Comparison of ENCODE assay signal across 8 cellular contexts in genomic region chr19:47483800-47484690, GRCh38. TPM values are rescaled to one million over a fixed set of nuclear protein-coding genes. Genes with fewer than 3 reads are reported as not detected.
A peak's percentile ranks its signal among the peaks of the same experiment; 100 is the strongest.
DNase-seq lines count a peak whose midpoint lies in the region; ATAC-seq and TF ChIP-seq lines count a peak whose summit lies in the region.

Gene KPTN, minus strand, starts transcription at chr19:47484219. Its CDS starts 59 bp downstream, at chr19:47484160.

- no peaks in the 10 kb centered on the region for H3K9me3 ChIP-seq in thoracic aorta

- peak within 1 kb of the TSS; percentile 99 for H3K4me3 Mint-ChIP-seq in activated naive CD8-positive, alpha-beta T cell
- H3K4me3 Mint-ChIP-seq in osteocyte (ENCODE audit: unreplicated experiment) = peak within 1 kb of the TSS; percentile 95

- H3K4me3 ChIP-seq in GM06990 (replicated peaks; ENCODE audit: low read depth, low read length) = peak within 1 kb of the TSS; percentile 72
- peak within 1 kb of the TSS; percentile 76 for H3K4me3 ChIP-seq in thoracic aorta

- no peaks in the 10 kb centered on the region for H3K27me3 ChIP-seq in GM06990 (replicated peaks; ENCODE audit: control insufficient read depth, insufficient read depth, low read length)
- H3K27me3 ChIP-seq in thoracic aorta (replicated peaks; ENCODE audit: insufficient read depth) = no peaks in the 10 kb centered on the region

- H3K27me3 Mint-ChIP-seq in activated naive CD8-positive, alpha-beta T cell = no peaks in the 10 kb centered on the region
- no peaks in the 10 kb centered on the region for H3K27me3 Mint-ChIP-seq in osteocyte (ENCODE audit: unreplicated experiment)

- H3K36me3 ChIP-seq in GM06990 (ENCODE audit: control insufficient read depth, insufficient read depth, low read length) = peaks cover 6% of the 10 kb centered on the region
- peaks cover 8% of the 10 kb centered on the region for H3K36me3 ChIP-seq in thoracic aorta

- peak; percentile 94 for DNase-seq in GM06990 (ENCODE audit: extremely low read depth, insufficient read length)
- DNase-seq in NCI-H1105 (lab: John Stamatoyannopoulos, UW) = peak; percentile 89
- peak; percentile 56 for DNase-seq in SKM-1 treated with dmso at 0.1 percent for 144 hours (lab: John Stamatoyannopoulos, UW; ENCODE audit: unreplicated experiment)
- DNase-seq in head of caudate nucleus = peak; percentile 70 to 96 (median 89)
- DNase-seq in osteocyte (ENCODE audit: extremely low spot score, unreplicated experiment) = peak; percentile 96
- DNase-seq in thoracic aorta (ENCODE audit: low spot score) = peak; percentile 45

- H3K4me1 Mint-ChIP-seq in activated naive CD8-positive, alpha-beta T cell (ENCODE audit: low read depth) = peaks cover 40% of the 10 kb centered on the region
- H3K4me1 Mint-ChIP-seq in osteocyte (ENCODE audit: unreplicated experiment) = peaks cover 18% of the 10 kb centered on the region

- intact Hi-C loops in head of caudate nucleus (cut with DNase I) = no loop called here

- peaks cover 3 to 17% of the 10 kb centered on the region in 2 donors for H3K4me1 ChIP-seq in thoracic aorta (ENCODE audit: control insufficient read depth in 1 of 2, low read depth in 2 of 2)

- peak; percentile 56 for ATAC-seq in HG02610 (IDR thresholded peaks at IDR 0.05; ENCODE audit: unreplicated experiment)
- peak; percentile 85 for ATAC-seq in thoracic aorta (ENCODE audit: insufficient number of reproducible peaks, low FRiP score, low read depth)

- no peaks in the 10 kb centered on the region for H3K9me3 Mint-ChIP-seq in activated naive CD8-positive, alpha-beta T cell (ENCODE audit: low read depth)
- no peaks in the 10 kb centered on the region for H3K9me3 Mint-ChIP-seq in osteocyte (ENCODE audit: unreplicated experiment)

- H3K36me3 Mint-ChIP-seq in activated naive CD8-positive, alpha-beta T cell = no peaks in the 10 kb centered on the region
- peaks cover 4% of the 10 kb centered on the region for H3K36me3 Mint-ChIP-seq in osteocyte (ENCODE audit: unreplicated experiment)

- H3K27ac Mint-ChIP-seq in activated naive CD8-positive, alpha-beta T cell = peak within 1 kb of the TSS; percentile 99
- H3K27ac Mint-ChIP-seq in osteocyte (ENCODE audit: unreplicated experiment) = peak within 1 kb of the TSS; percentile 100

- peak within 1 kb of the TSS; percentile 72 to 84 for H3K27ac ChIP-seq in thoracic aorta

- TF ChIP-seq CTCF in GM06990 (IDR thresholded peaks at IDR 0.05; ENCODE audit: insufficient read depth, low read length, poor library complexity, severe bottlenecking) (peak; percentile 99), osteocyte (IDR thresholded peaks at IDR 0.05) (peak; percentile 96), thoracic aorta (IDR thresholded peaks at IDR 0.05) (peak; percentile 88)

RNA-seq across cellular contexts. Expression of gene KPTN, which starts in this region (rescaled TPM):
- 14.5 and 21.9 TPM in 2 replicates for total RNA-seq in osteocyte
- 1 to 10 TPM in 1 of 2 donors, under 1 TPM in 1; 0.95 to 1.2 TPM for total RNA-seq in thoracic aorta

Comparison
In these comparisons a context has a peak if more than half of its experiments do, and no peak if none do; other contexts are left out.
1. Peak in every context shown above with its lines: DNase-seq, ATAC-seq, H3K4me3 ChIP-seq and H3K27ac ChIP-seq.
2. DNase-seq: peak in every context shown above with its lines; median percentile 96 in osteocyte; 94 in GM06990; 89 in NCI-H1105; 89 in head of caudate nucleus; 56 in SKM-1 treated with dmso at 0.1 percent for 144 hours; 45 in thoracic aorta.